17 cellular contexts compared by ENCODE assay signal in the genomic region with DNA sequence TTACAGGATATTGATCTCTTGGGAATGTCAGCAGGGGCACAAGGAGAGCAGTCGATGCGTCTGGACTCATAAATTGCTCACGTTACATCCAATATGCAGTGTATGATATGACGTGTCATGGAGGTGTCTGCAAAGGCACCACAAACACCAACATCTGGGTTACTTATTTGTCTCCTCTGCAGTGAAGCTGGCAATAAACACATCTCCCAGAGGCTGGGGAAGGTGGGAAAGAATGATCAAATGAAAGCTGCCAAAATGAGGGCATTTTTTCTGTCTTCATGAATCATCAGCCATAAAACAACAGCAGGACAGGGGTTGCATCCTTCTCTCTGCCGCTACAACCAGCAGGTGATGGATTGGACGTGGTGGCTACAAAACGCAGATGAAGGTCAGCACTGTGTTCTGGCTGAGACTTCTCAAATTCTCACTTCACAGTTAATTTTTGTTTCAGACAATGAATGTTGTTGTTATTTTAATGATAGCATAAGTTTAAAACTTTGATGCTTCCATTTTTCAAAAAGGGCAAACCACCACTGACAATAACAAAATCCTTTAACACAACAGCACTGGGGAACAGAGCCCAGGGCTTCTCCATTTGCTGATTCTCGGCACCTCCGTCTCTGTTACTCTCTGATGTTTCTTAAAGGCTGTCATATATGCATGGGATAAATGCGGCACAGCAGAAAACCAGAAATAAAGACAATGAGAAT.
"Had no signal": no experiment of that assay in that cellular context is flagged by ENCODE, and none has a peak within 500 bp of the region (broad histone marks: within the 10 kb centered on the region; RNA-seq: fewer than 3 reads in every experiment).

No MANE protein-coding gene starts in this region.

- H3K36me3 ChIP-seq: ascending aorta, breast epithelium, esophagus squamous epithelium, sigmoid colon, tibial artery, uterus had no signal

- H3K4me3 Mint-ChIP-seq: activated CD4-positive, alpha-beta T cell treated with anti-CD3 and anti-CD28 coated beads, Interleukin-2, amount 10 ng/mL, durations not matched to agents 24 days and 14 days; activated CD8-positive, alpha-beta T cell treated with anti-CD3 and anti-CD28 coated beads for 36 hours; activated naive CD4-positive, alpha-beta T cell treated with anti-CD3 and anti-CD28 coated beads, Interleukin-2, amount 10 ng/mL, durations not matched to agents 7 days and 5 days; natural killer cell; stimulated activated memory B cell treated with anti-CD40 and anti-IgM and Interleukin-4, amounts not matched to agents 10 μg/mL and 1 μg/mL and 100 μg/mL, for 72 hours had no signal

- H3K27ac Mint-ChIP-seq: activated CD4-positive, alpha-beta T cell treated with anti-CD3 and anti-CD28 coated beads, Interleukin-2, amount 10 ng/mL, durations not matched to agents 24 days and 14 days; activated CD8-positive, alpha-beta T cell treated with anti-CD3 and anti-CD28 coated beads for 36 hours; activated naive CD4-positive, alpha-beta T cell treated with anti-CD3 and anti-CD28 coated beads, Interleukin-2, amount 10 ng/mL, durations not matched to agents 7 days and 5 days; natural killer cell; stimulated activated memory B cell treated with anti-CD40 and anti-IgM and Interleukin-4, amounts not matched to agents 10 μg/mL and 1 μg/mL and 100 μg/mL, for 72 hours had no signal

- H3K9me3 ChIP-seq: ascending aorta, breast epithelium, esophagus squamous epithelium, sigmoid colon, tibial artery, uterus had no signal

- H3K36me3 Mint-ChIP-seq: activated naive CD4-positive, alpha-beta T cell treated with anti-CD3 and anti-CD28 coated beads, Interleukin-2, amount 10 ng/mL, durations not matched to agents 7 days and 5 days; natural killer cell; stimulated activated memory B cell treated with anti-CD40 and anti-IgM and Interleukin-4, amounts not matched to agents 10 μg/mL and 1 μg/mL and 100 μg/mL, for 72 hours had no signal

- H3K4me1 ChIP-seq: ascending aorta, breast epithelium, tibial artery, uterus had no signal

- H3K27ac ChIP-seq: ascending aorta, breast epithelium, tibial artery, uterus had no signal

- H3K4me3 ChIP-seq: ascending aorta, breast epithelium, esophagus squamous epithelium, lung, sigmoid colon, tibial artery, uterus had no signal

- H3K9me3 Mint-ChIP-seq: activated CD4-positive, alpha-beta T cell treated with anti-CD3 and anti-CD28 coated beads, Interleukin-2, amount 10 ng/mL, durations not matched to agents 24 days and 14 days; activated CD8-positive, alpha-beta T cell treated with anti-CD3 and anti-CD28 coated beads for 36 hours; activated naive CD4-positive, alpha-beta T cell treated with anti-CD3 and anti-CD28 coated beads, Interleukin-2, amount 10 ng/mL, durations not matched to agents 7 days and 5 days; natural killer cell; stimulated activated memory B cell treated with anti-CD40 and anti-IgM and Interleukin-4, amounts not matched to agents 10 μg/mL and 1 μg/mL and 100 μg/mL, for 72 hours had no signal

- H3K27me3 ChIP-seq: ascending aorta, breast epithelium, uterus had no signal

- FAIRE-seq: endothelial cell of umbilical vein had no signal

- DNase-seq: activated CD4-positive, alpha-beta T cell treated with anti-CD3 and anti-CD28 coated beads, Interleukin-2, amount 10 ng/mL, durations not matched to agents 24 days and 14 days; activated CD8-positive, alpha-beta T cell treated with anti-CD3 and anti-CD28 coated beads for 36 hours; activated effector memory CD4-positive, alpha-beta T cell treated with Interleukin-2 at 50 U/mL for 16 hours; activated naive CD4-positive, alpha-beta T cell treated with anti-CD3 and anti-CD28 coated beads, Interleukin-2, amount 10 ng/mL, durations not matched to agents 7 days and 5 days; activated T-cell treated with anti-CD3 and anti-CD28 coated beads, Interleukin-2, amount 50 U/mL, for 48 hours; effector memory CD4-positive, alpha-beta T cell; esophagus squamous epithelium; natural killer cell; sigmoid colon; stimulated activated CD4-positive, alpha-beta T cell treated with anti-CD3 and anti-CD28 coated beads, Interleukin-4, amount 100 ng/mL, for 4 hours; tibial artery; uterus had no signal
